In the genomic region with DNA sequence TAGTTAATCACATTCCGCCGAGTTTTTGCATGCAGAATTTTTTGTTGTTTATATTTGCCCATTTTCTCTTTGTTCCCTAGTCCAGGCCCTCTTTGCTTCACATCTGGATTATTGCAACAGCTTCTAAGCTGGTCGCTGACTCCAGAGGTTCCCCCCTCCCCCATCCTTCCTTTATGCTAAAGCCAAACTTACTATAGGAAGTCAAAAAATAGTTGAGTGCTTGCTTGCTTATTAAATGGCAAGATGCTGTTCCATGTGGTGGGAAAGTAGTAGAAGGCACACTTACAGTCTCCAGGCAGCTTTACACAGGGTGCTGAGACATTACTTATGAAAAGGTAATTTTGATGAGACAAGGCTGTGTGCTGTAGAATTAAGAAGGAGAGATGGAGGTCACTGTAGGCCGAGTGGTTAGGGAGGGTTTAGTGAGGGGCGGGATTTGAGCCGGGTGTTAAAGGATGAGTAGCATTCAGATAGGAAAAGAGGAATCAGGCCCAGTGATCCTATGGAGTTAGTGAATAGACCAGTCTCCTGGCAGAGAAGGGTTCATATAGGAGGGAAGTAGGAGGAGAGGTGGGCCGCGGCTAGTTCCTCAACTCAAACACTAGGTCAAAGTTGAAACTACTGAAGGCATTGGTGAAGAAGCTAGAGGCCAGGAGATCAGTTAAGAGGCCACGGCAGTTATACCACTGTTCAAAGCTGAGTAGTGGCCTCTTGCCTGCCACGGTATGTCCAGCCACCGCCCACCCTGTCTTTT, we compare ENCODE assay signal across 8 cellular contexts. TPM values are rescaled to one million over a fixed set of nuclear protein-coding genes. Genes with fewer than 3 reads are reported as not detected.
A peak's percentile ranks its signal among the peaks of the same experiment; 100 is the strongest.
DNase-seq lines count a peak whose midpoint lies in the region; ATAC-seq, FAIRE-seq and TF ChIP-seq lines count a peak whose summit lies in the region.

No MANE protein-coding gene starts in this region.

- H3K27ac Mint-ChIP-seq in astrocyte (ENCODE audit: unreplicated experiment): peak overlapping the region; percentile 82

- peaks cover 52% of the 10 kb centered on the region for H3K79me2 ChIP-seq in astrocyte (ENCODE audit: insufficient read depth, low read length)

- H3K4me1 Mint-ChIP-seq in astrocyte (ENCODE audit: low read depth, unreplicated experiment): peaks cover 17% of the 10 kb centered on the region

- H4K20me1 ChIP-seq in astrocyte (ENCODE audit: insufficient read depth, low read length): peaks cover 50% of the 10 kb centered on the region

- H3K9ac ChIP-seq in astrocyte (ENCODE audit: low read length): peak overlapping the region; percentile 78

- peaks cover 8% of the 10 kb centered on the region for H3K36me3 Mint-ChIP-seq in astrocyte (ENCODE audit: low read depth, unreplicated experiment)

- ATAC-seq in left lung: peak; percentile 12
- peak; percentile 56 for ATAC-seq in upper lobe of right lung

- H3K4me3 ChIP-seq in AG04450 (ENCODE audit: low read depth, low read length) (peak overlapping the region; percentile 90), astrocyte (ENCODE audit: insufficient read depth, low read depth, low read length) (peak overlapping the region; percentile 69), left lung (peak overlapping the region; percentile 94), upper lobe of right lung (peak overlapping the region; percentile 88)

- DNase-seq in AG04450 (ENCODE audit: low read depth, low spot score): no peak
- peak; percentile 48 for DNase-seq in KG1 (lab: John Stamatoyannopoulos, UW)
- no peak for DNase-seq in astrocyte (ENCODE audit: low read depth)
- DNase-seq in left lung: no peak
- DNase-seq in upper lobe of right lung: no peak
- no peak for DNase-seq in RCC 7860 (ENCODE audit: low spot score)
- DNase-seq in nucleus accumbens (lab: John Stamatoyannopoulos, UW): no peak
- DNase-seq in T1000 (lab: John Stamatoyannopoulos, UW): no peak

- H3K4me3 Mint-ChIP-seq in astrocyte (ENCODE audit: unreplicated experiment): peak overlapping the region; percentile 93

- peaks cover 19% of the 10 kb centered on the region for H3K4me1 ChIP-seq in astrocyte (ENCODE audit: insufficient read depth, low read length)
- peaks cover 25 to 48% of the 10 kb centered on the region in 2 donors for H3K4me1 ChIP-seq in left lung
- H3K4me1 ChIP-seq in upper lobe of right lung: peaks cover 22% of the 10 kb centered on the region

- H3K27me3 Mint-ChIP-seq in astrocyte (ENCODE audit: low read depth, unreplicated experiment): peaks cover 11% of the 10 kb centered on the region

- CTCF ChIA-PET in AG04450 (lab: Charles Lee): no interaction called here

- H3K9me3 ChIP-seq in AG04450 (ENCODE audit: control insufficient read depth, insufficient read depth, low read length): no peaks in the 10 kb centered on the region; the same call in 1 of the 2 replicates
- no peaks in the 10 kb centered on the region for H3K9me3 ChIP-seq in astrocyte (ENCODE audit: insufficient read depth, low read depth, low read length)
- H3K9me3 ChIP-seq in left lung: no peaks in the 10 kb centered on the region
- H3K9me3 ChIP-seq in upper lobe of right lung: no peaks in the 10 kb centered on the region

- POLR2A ChIA-PET in AG04450 (lab: Yijun Ruan, JAX): no interaction called here

- peaks cover 3% of the 10 kb centered on the region for H3K9me3 Mint-ChIP-seq in astrocyte (ENCODE audit: unreplicated experiment)

- H3K27me3 ChIP-seq in AG04450 (ENCODE audit: control insufficient read depth, insufficient read depth, low read length) (peaks cover 17% of the 10 kb centered on the region), astrocyte (ENCODE audit: insufficient read depth, low read length) (peaks cover 15% of the 10 kb centered on the region), left lung (no peaks in the 10 kb centered on the region), upper lobe of right lung (no peaks in the 10 kb centered on the region)

- H2AFZ ChIP-seq in astrocyte (ENCODE audit: low read depth, low read length): no peak overlapping the region

- H3K36me3 ChIP-seq in astrocyte (ENCODE audit: insufficient read depth, low read length) (peaks cover 7% of the 10 kb centered on the region), left lung (peaks cover 0 to 26% of the 10 kb centered on the region in 2 donors), upper lobe of right lung (peaks cover 26% of the 10 kb centered on the region)

- no peak for TF ChIP-seq CTCF in AG04450 (IDR thresholded peaks at IDR 0.05; ENCODE audit: low read depth, low read length)
- TF ChIP-seq CTCF in astrocyte (IDR thresholded peaks at IDR 0.05; ENCODE audit: insufficient read depth, low read depth, low read length): no peak
- TF ChIP-seq CTCF in left lung (IDR thresholded peaks at IDR 0.05): no peak
- no peak for TF ChIP-seq CTCF in upper lobe of right lung (IDR thresholded peaks at IDR 0.05)

- peak overlapping the region; percentile 47 for H3K27ac ChIP-seq in AG04450 (ENCODE audit: low read depth, low read length)
- no peak overlapping the region for H3K27ac ChIP-seq in astrocyte (ENCODE audit: low read depth, low read length)
- peak overlapping the region; percentile 84 to 93 for H3K27ac ChIP-seq in left lung
- peak overlapping the region; percentile 86 for H3K27ac ChIP-seq in upper lobe of right lung

- intact Hi-C loops in left lung (cut with DNase I): no loop called here
- intact Hi-C loops in upper lobe of right lung (cut with DNase I): no loop called here

- FAIRE-seq in astrocyte (lab: Jason Lieb, UNC): no peak
- FAIRE-seq in RCC 7860 (lab: Jason Lieb, UNC): no peak

- peak overlapping the region; percentile 96 for H3K4me2 ChIP-seq in astrocyte (ENCODE audit: low read length)

RNA-seq across cellular contexts. Expression of gene ZBTB34, which starts 1.4 kb away (rescaled TPM):
- polyA plus RNA-seq in AG04450 (2011; rRNA removed): 8.0 and 9.4 TPM in 2 replicates
- polyA minus RNA-seq in AG04450 (2011; rRNA and poly(A)+ RNA removed): 14.4 and 16.2 TPM in 2 replicates
- total RNA-seq in astrocyte: 13.3 and 14.7 TPM in 2 replicates
- total RNA-seq in left lung: 10 to 100 TPM in 1 of 2 donors, 1 to 10 TPM in 1; 9.9 to 14.1 TPM
- total RNA-seq in upper lobe of right lung: 15.1 TPM

RNA-seq across cellular contexts. Expression of gene RALGPS1, which starts 52.7 kb away (rescaled TPM):
- 4.4 and 4.6 TPM in 2 replicates for polyA plus RNA-seq in AG04450 (2011; rRNA removed)
- polyA minus RNA-seq in AG04450 (2011; rRNA and poly(A)+ RNA removed): 5.0 and 8.9 TPM in 2 replicates
- total RNA-seq in astrocyte (1.7 and 2.8 TPM in 2 replicates), left lung (10 to 100 TPM; 11.9 to 16.2 TPM), upper lobe of right lung (15.9 TPM)

RNA-seq across cellular contexts. Expression of gene ZBTB43, which starts 57.0 kb away (rescaled TPM):
- polyA plus RNA-seq in AG04450 (2011; rRNA removed): 11.7 and 12.3 TPM in 2 replicates
- polyA minus RNA-seq in AG04450 (2011; rRNA and poly(A)+ RNA removed): 10.2 and 11.5 TPM in 2 replicates
- total RNA-seq in astrocyte (21.5 and 23.5 TPM in 2 replicates), left lung (10 to 100 TPM; 20.8 to 28.3 TPM), upper lobe of right lung (24.9 TPM)
